In the genomic region with DNA sequence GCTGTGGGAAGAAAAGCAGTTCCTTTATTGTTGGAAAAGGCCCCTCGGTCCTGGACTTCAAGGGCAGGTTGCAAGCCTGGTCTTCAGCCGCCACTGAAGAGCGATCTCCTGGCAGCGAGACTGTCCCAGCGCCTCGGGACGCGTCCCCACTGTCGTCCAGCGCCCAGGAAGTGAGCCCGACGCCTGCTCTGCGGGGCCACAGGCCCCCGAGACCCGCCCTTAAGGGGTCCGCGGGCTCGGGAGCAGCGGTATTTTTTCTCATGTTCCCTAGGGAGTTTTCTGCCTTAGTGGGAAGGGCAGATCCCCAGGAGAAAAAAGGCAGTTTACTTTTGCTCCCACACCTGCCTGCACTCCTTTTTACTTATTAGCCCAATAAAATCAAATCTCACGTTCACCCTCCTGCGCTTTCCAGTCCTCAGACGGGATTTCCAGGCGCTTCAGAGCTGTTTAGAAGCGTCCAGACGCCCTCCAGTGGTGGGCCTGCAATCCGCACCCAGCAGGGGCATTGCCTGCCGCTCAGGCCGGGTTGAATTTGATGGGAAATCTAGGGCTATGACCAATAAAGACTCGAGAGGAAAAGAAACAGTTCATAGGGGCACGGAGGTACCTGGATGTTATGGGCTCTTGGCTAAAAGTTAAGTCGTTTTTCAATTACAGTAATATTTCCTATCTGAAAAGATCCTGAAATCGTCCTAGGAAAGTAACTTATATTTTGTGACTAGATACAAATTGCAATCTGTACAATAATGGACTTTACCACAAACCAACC, we compare ENCODE assay signal across 8 cellular contexts. TPM values are rescaled to one million over a fixed set of nuclear protein-coding genes. Genes with fewer than 3 reads are reported as not detected.
A peak's percentile ranks its signal among the peaks of the same experiment; 100 is the strongest.
DNase-seq lines count a peak whose midpoint lies in the region; ATAC-seq and TF ChIP-seq lines count a peak whose summit lies in the region.

No MANE protein-coding gene starts in this region.

- peak; percentile 97 for TF ChIP-seq CTCF in colonic mucosa (IDR thresholded peaks at IDR 0.05)

- H3K4me3 ChIP-seq in colonic mucosa, result peak overlapping the region; percentile 59

- no peaks in the 10 kb centered on the region for H3K9me3 ChIP-seq in colonic mucosa

- DNase-seq in AG20443 (ENCODE audit: low spot score), result peak; percentile 90
- peak; percentile 81 for DNase-seq in NCI-H345 treated with DMSO at 0.1 percent for 48 hours (lab: John Stamatoyannopoulos, UW; ENCODE audit: unreplicated experiment)
- peak; percentile 54 to 63 for DNase-seq in activated CD4-positive, alpha-beta T cell treated with anti-CD3 and anti-CD28 coated beads for 4 hours
- DNase-seq in colonic mucosa, result peak; percentile 94
- peak; percentile 87 to 90 for DNase-seq in left colon
- DNase-seq in stimulated activated CD4-positive, alpha-beta T cell treated with anti-CD3 and anti-CD28 coated beads, Interleukin-1b, Interleukin-23, amount 100 ng/mL, for 4 hours (ENCODE audit: low read depth in 2 of 2), result peak; percentile 48 to 68

- peak overlapping the region; percentile 68 for H3K27ac ChIP-seq in colonic mucosa

- peak; percentile 55 for ATAC-seq in GM19025 (IDR thresholded peaks at IDR 0.05; ENCODE audit: low read depth, unreplicated experiment)
- ATAC-seq in HG03280 (IDR thresholded peaks at IDR 0.05; ENCODE audit: unreplicated experiment), result peak; percentile 77
- ATAC-seq in left colon, result peak; percentile 54

- H3K36me3 ChIP-seq in colonic mucosa, result no peaks in the 10 kb centered on the region

- intact Hi-C loops in colonic mucosa (cut with DNase I) (no loop called here), left colon (cut with DNase I, micrococcal nuclease) (no loop called here)

- H3K4me1 ChIP-seq in colonic mucosa, result no peaks in the 10 kb centered on the region

- H3K27me3 ChIP-seq in colonic mucosa, result peaks cover 7% of the 10 kb centered on the region

- H3K9ac ChIP-seq in colonic mucosa (ENCODE audit: low read depth in 2 of 2, low read length in 2 of 2), result peak overlapping the region; percentile 52 to 77

RNA-seq across cellular contexts. Expression of a gene that starts 2.8 kb away (rescaled TPM):
- total RNA-seq in colonic mucosa, result 10 to 100 TPM in 1 of 2 donors, 1 to 10 TPM in 1; 9.7 to 11.1 TPM
- total RNA-seq in left colon, result 10 to 100 TPM; 10.4 to 19.1 TPM

Comparison
In these comparisons a context has a peak if more than half of its experiments do, and no peak if none do; other contexts are left out.
1. Peak in every context shown above with its lines: DNase-seq, ATAC-seq, H3K4me3 ChIP-seq and H3K27ac ChIP-seq.